In genomic region chr16:60271382-60272180, GRCh38 we compare ENCODE assay signal across 22 cellular contexts.
"Had no signal": no experiment of that assay in that cellular context is flagged by ENCODE, and none has a peak within 500 bp of the region (broad histone marks: within the 10 kb centered on the region; RNA-seq: fewer than 3 reads in every experiment).

No MANE protein-coding gene starts in this region.

- H3K27me3 ChIP-seq: MG63, SJSA1 had no signal

- H3K4me1 ChIP-seq: SJSA1 had no signal

- H3K4me3 ChIP-seq: MG63, SJSA1 had no signal

- H3K27ac Mint-ChIP-seq: activated CD8-positive, alpha-beta T cell treated with anti-CD3 and anti-CD28 coated beads for 36 hours; activated naive CD4-positive, alpha-beta T cell treated with anti-CD3 and anti-CD28 coated beads, Interleukin-2, amount 10 ng/mL, durations not matched to agents 7 days and 5 days; activated naive CD8-positive, alpha-beta T cell treated with anti-CD3 and anti-CD28 coated beads for 36 hours; activated T-cell treated with anti-CD3 and anti-CD28 coated beads, Interleukin-2, amount 50 U/mL, for 72 hours; activated T-helper 2 cell treated with anti-CD3 and anti-CD28 coated beads, Interferon-gamma antibody, Interleukin-2, Interleukin-4, amounts not matched to agents 10 μg/mL and 5 μg/mL and 100 μg/mL, durations not matched to agents 14 hours and 24 hours and 36 hours; T-helper 1 cell treated with Interleukin-12 subunit alpha and Interleukin-12 subunit beta and Interleukin-4 antibody, amounts not matched to agents 30 μg/mL and 1 μg/mL, for 36 hours had no signal

- H3K36me3 Mint-ChIP-seq: activated naive CD4-positive, alpha-beta T cell treated with anti-CD3 and anti-CD28 coated beads, Interleukin-2, amount 10 ng/mL, durations not matched to agents 7 days and 5 days; activated naive CD8-positive, alpha-beta T cell treated with anti-CD3 and anti-CD28 coated beads for 36 hours had no signal

- H3K27me3 Mint-ChIP-seq: activated CD8-positive, alpha-beta T cell treated with anti-CD3 and anti-CD28 coated beads for 36 hours; activated naive CD4-positive, alpha-beta T cell treated with anti-CD3 and anti-CD28 coated beads, Interleukin-2, amount 10 ng/mL, durations not matched to agents 7 days and 5 days; activated naive CD8-positive, alpha-beta T cell treated with anti-CD3 and anti-CD28 coated beads for 36 hours had no signal

- FAIRE-seq: RCC 7860 had no signal

- H3K4me3 Mint-ChIP-seq: activated CD8-positive, alpha-beta T cell treated with anti-CD3 and anti-CD28 coated beads for 36 hours; activated naive CD4-positive, alpha-beta T cell treated with anti-CD3 and anti-CD28 coated beads, Interleukin-2, amount 10 ng/mL, durations not matched to agents 7 days and 5 days; activated naive CD8-positive, alpha-beta T cell treated with anti-CD3 and anti-CD28 coated beads for 36 hours; activated T-cell treated with anti-CD3 and anti-CD28 coated beads, Interleukin-2, amount 50 U/mL, for 72 hours; T-helper 1 cell treated with Interleukin-12 subunit alpha and Interleukin-12 subunit beta and Interleukin-4 antibody, amounts not matched to agents 30 μg/mL and 1 μg/mL, for 36 hours had no signal

- H3K27ac ChIP-seq: SJSA1 had no signal

- H3K4me1 Mint-ChIP-seq: activated naive CD4-positive, alpha-beta T cell treated with anti-CD3 and anti-CD28 coated beads, Interleukin-2, amount 10 ng/mL, durations not matched to agents 7 days and 5 days; activated naive CD8-positive, alpha-beta T cell treated with anti-CD3 and anti-CD28 coated beads for 36 hours had no signal

- DNase-seq: activated CD4-positive, alpha-beta T cell treated with anti-CD3 and anti-CD28 coated beads, Interleukin-2, amount 50 U/mL, for 1 hour; activated CD4-positive, CD25-positive, alpha-beta regulatory T cell; activated CD8-positive, alpha-beta memory T cell treated with anti-CD3 and anti-CD28 coated beads, Interleukin-2, amount 50 U/mL, for 4 hours; activated CD8-positive, alpha-beta T cell treated with anti-CD3 and anti-CD28 coated beads for 36 hours; activated gamma-delta T cell treated with Interleukin-2 at 50 U/mL for 16 hours; activated naive CD4-positive, alpha-beta T cell treated with anti-CD3 and anti-CD28 coated beads, Interleukin-2, amount 10 ng/mL, durations not matched to agents 7 days and 5 days; activated naive CD8-positive, alpha-beta T cell treated with anti-CD3 and anti-CD28 coated beads for 36 hours; activated T-cell treated with anti-CD3 and anti-CD28 coated beads, Interleukin-2, amount 50 U/mL, for 72 hours; cerebellar nuclear complex; MG63; NCI-H1105; NCI-H1436; NCI-H187; NCI-H2081; NCI-H510A treated with DMSO at 0.1 percent for 48 hours; NCI-H69; NK-92 treated with Interleukin-12 subunit alpha and Interleukin-12 subunit beta, amount 100 ng/mL, for 24 hours; SHP77 had no signal

- ATAC-seq: activated CD8-positive, alpha-beta T cell treated with anti-CD3 and anti-CD28 coated beads for 36 hours; activated T-cell treated with anti-CD3 and anti-CD28 coated beads, Interleukin-2, amount 50 U/mL, for 72 hours had no signal

- H3K9me3 ChIP-seq: MG63, SJSA1 had no signal

- H3K36me3 ChIP-seq: MG63, SJSA1 had no signal
